In the genomic region with DNA sequence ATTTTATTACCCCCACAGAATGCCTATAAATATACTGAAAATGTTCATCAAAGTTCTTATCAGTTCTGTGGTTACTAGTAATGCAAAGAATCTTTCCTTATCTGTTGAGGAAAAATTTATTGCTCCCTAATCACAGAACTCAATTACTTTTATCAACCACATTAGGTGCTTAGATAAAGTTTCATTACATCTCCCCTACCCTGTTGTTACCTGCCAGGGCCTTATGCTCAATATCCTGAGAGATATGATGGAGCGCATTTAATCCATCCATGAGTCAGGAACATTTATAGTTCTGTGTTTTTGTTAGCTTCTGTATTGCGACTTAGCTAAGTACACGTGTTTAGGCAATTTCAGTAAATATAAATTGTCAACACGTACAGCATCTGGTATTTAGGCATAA, we compare ENCODE assay signal across 18 cellular contexts.
DNase-seq lines count a peak whose midpoint lies in the region; ATAC-seq, FAIRE-seq and TF ChIP-seq lines count a peak whose summit lies in the region.
"Had no signal": no experiment of that assay in that cellular context is flagged by ENCODE, and none has a peak within 500 bp of the region (broad histone marks: within the 10 kb centered on the region; RNA-seq: fewer than 3 reads in every experiment).

No MANE protein-coding gene starts in this region.

- no peak for TF ChIP-seq POLR2A in HCT116 (IDR thresholded peaks at IDR 0.05; ENCODE audit: borderline replicate concordance, extremely low read depth, insufficient read depth, insufficient read length)
- no peak for TF ChIP-seq POLR2A in spleen (IDR thresholded peaks at IDR 0.05)

- H3K4me1 ChIP-seq in HCT116 (ENCODE audit: control insufficient read depth in 1 of 2, insufficient read depth in 2 of 2, low read length in 2 of 2) = peaks cover 0 to 3% of the 10 kb centered on the region in 2 experiments; a peak in 1 of 4 replicates
- no peaks in the 10 kb centered on the region for H3K4me1 ChIP-seq in small intestine (ENCODE audit: control insufficient read depth in 2 of 2, insufficient read depth in 1 of 2, low read depth in 1 of 2, low read length in 1 of 2)
- H3K4me1 ChIP-seq in spleen = no peaks in the 10 kb centered on the region

- BruUV-seq in HCT116 (replicated peaks; lab: Mats Ljungman, UMichigan) = no TSS peak

- DNase-seq in HCT116 (ENCODE audit: low read depth, low spot score) (no peak), NCI-H1694 treated with DMSO at 0.1 percent for 48 hours (lab: John Stamatoyannopoulos, UW) (peak; percentile 39), fibroblast of mammary gland (ENCODE audit: low read depth) (peak; percentile 6), small intestine (peak; percentile 43), spleen (no peak), dermis blood vessel endothelial cell (no peak), NCI-H2081 (lab: John Stamatoyannopoulos, UW) (no peak)
- DNase-seq: C1 segment of cervical spinal cord; Calu3; CD4-positive, alpha-beta T cell; DMS79; GM23248 had no signal

- no peaks in the 10 kb centered on the region for H3K36me3 ChIP-seq in HCT116 (ENCODE audit: control insufficient read depth in 1 of 2, insufficient read depth in 2 of 2, low read length in 2 of 2)
- H3K36me3 ChIP-seq in small intestine (ENCODE audit: control insufficient read depth in 2 of 2, insufficient read depth in 2 of 2, low read length in 2 of 2) = no peaks in the 10 kb centered on the region
- no peaks in the 10 kb centered on the region for H3K36me3 ChIP-seq in spleen

- H2AFZ ChIP-seq in HCT116 (ENCODE audit: low read depth, low read length, poor library complexity, severe bottlenecking) = no peak overlapping the region
- H2AFZ ChIP-seq: GM23248 had no signal

- ATAC-seq in HCT116 = peak; percentile 22; the same call in 1 of the 2 replicates
- ATAC-seq: GM12878, HepG2 had no signal

- no peak overlapping the region for H3K27ac ChIP-seq in HCT116 (ENCODE audit: low read depth, low read length)
- no peak overlapping the region for H3K27ac ChIP-seq in small intestine (ENCODE audit: low read depth in 1 of 2, low read length in 1 of 2)
- H3K27ac ChIP-seq in spleen = no peak overlapping the region
- H3K27ac ChIP-seq: GM23248 had no signal

- FAIRE-seq in small intestine (lab: Jason Lieb, UNC) = no peak
- FAIRE-seq: A204.1, GM12878, GM19239, H54, HepG2, HTR-8/SVneo had no signal

- H3K4me3 ChIP-seq in HCT116 (replicated peaks in 1 of 2; ENCODE audit: low read depth in 1 of 2, low read length in 2 of 2) (no peak overlapping the region), fibroblast of mammary gland (ENCODE audit: control insufficient read depth, low read depth, low read length) (no peak overlapping the region), small intestine (ENCODE audit: low read depth in 1 of 2, low read length in 2 of 2) (no peak overlapping the region), spleen (no peak overlapping the region)
- H3K4me3 ChIP-seq: GM12878, GM23248 had no signal

- POLR2A ChIA-PET in HCT116 (lab: Charles Lee) = no interaction called here

- H3K9me3 ChIP-seq in HCT116 (ENCODE audit: control insufficient read depth in 1 of 2, insufficient read depth in 1 of 2, low read depth in 1 of 2, low read length in 2 of 2) = no peaks in the 10 kb centered on the region
- H3K9me3 ChIP-seq in small intestine (ENCODE audit: control insufficient read depth, low read depth) = no peaks in the 10 kb centered on the region
- H3K9me3 ChIP-seq in spleen = peaks cover 3 to 21% (median 15%) of the 10 kb centered on the region in 8 donors

- WGBS in small intestine, 3 donors = 2 to 53% (median 44%) methylated on average over 4 of the region's 4 CpGs
- 81 to 88% (median 87%) methylated on average over 4 of the region's 4 CpGs for whole genome bisulfite sequencing in spleen, 5 donors

- H4K20me1 ChIP-seq in HCT116 (ENCODE audit: insufficient read depth) = no peaks in the 10 kb centered on the region

- intact Hi-C loops in HCT116 (cut with micrococcal nuclease) (no loop called here), spleen (cut with DNase I; ENCODE audit: low total_unique reads) (no loop called here)

- RAD21 ChIA-PET in HCT116 (lab: Charles Lee; ENCODE audit: low non-redundant PET in 1 of 2, low total read pairs in 2 of 2, uncharacterized antibody in 2 of 2, unreplicated experiment in 2 of 2) = no interaction called here

- no peak overlapping the region for H3K9ac ChIP-seq in HCT116 (ENCODE audit: low read length)
- H3K9ac ChIP-seq: GM23248 had no signal

- H3K4me2 ChIP-seq in HCT116 (ENCODE audit: low read length) = no peak overlapping the region

- CTCF ChIA-PET in HCT116 (lab: Charles Lee) = no interaction called here

- TF ChIP-seq RAD21 in HCT116 (IDR thresholded peaks at IDR 0.05; ENCODE audit: low read depth) = no peak

- no peaks in the 10 kb centered on the region for H3K79me2 ChIP-seq in HCT116 (ENCODE audit: insufficient read depth, low read length)

- TF ChIP-seq CTCF in HCT116 (IDR thresholded peaks at IDR 0.05 in 2 of 3, conservative IDR thresholded peaks at IDR 0.05 in 1 of 3; ENCODE audit: borderline replicate concordance in 1 of 3, insufficient read depth in 1 of 3, low read depth in 2 of 3, low read length in 2 of 3) (no peak), fibroblast of mammary gland (conservative IDR thresholded peaks at IDR 0.05; ENCODE audit: control insufficient read depth, insufficient read depth, low read depth, low read length) (no peak), spleen (IDR thresholded peaks at IDR 0.05 in 8 of 11, conservative IDR thresholded peaks at IDR 0.05 in 3 of 11) (no peak)

- no peaks in the 10 kb centered on the region for H3K9me2 ChIP-seq in HCT116 (ENCODE audit: insufficient read depth)

- H3K27me3 ChIP-seq in HCT116 (ENCODE audit: insufficient read depth, low read length) = no peaks in the 10 kb centered on the region
- H3K27me3 ChIP-seq in small intestine (ENCODE audit: control insufficient read depth in 2 of 2, insufficient read depth in 2 of 2, low read length in 2 of 2) = no peaks in the 10 kb centered on the region
- H3K27me3 ChIP-seq in spleen (replicated peaks in 1 of 7) = no peaks in the 10 kb centered on the region

TF ChIP-seq in HCT116, 20 proteins besides CTCF, POLR2A, EP300 and RAD21:
- no peak for TF ChIP-seq EZH2phosphoT487 (IDR thresholded peaks at IDR 0.05; ENCODE audit: borderline replicate concordance)
- TF ChIP-seq TCF7L2 (IDR thresholded peaks at IDR 0.05; ENCODE audit: borderline replicate concordance, extremely low read depth, insufficient read depth, insufficient read length) = peak; percentile 36
- no peak for TF ChIP-seq SP1 (IDR thresholded peaks at IDR 0.05; ENCODE audit: low read depth)
- TF ChIP-seq, protein P1, sequence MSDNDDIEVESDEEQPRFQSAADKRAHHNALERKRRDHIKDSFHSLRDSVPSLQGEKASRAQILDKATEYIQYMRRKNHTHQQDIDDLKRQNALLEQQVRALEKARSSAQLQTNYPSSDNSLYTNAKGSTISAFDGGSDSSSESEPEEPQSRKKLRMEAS (IDR thresholded peaks at IDR 0.05) = no peak
- no peak for TF ChIP-seq JUND (IDR thresholded peaks at IDR 0.05)
- TF ChIP-seq CEBPB (IDR thresholded peaks at IDR 0.05; ENCODE audit: low read depth) = no peak
- TF ChIP-seq ZNF274 (IDR thresholded peaks at IDR 0.05; ENCODE audit: low read depth, low read length) = no peak

Comparison
In these comparisons a context has a peak if more than half of its experiments do, and no peak if none do; other contexts are left out.
1. DNase-seq: peak in NCI-H1694 treated with DMSO at 0.1 percent for 48 hours (single experiment), fibroblast of mammary gland (single experiment) and small intestine (single experiment); none in HCT116 (single experiment), spleen (single experiment), dermis blood vessel endothelial cell (single experiment) and NCI-H2081 (0 of 2).